Comparison of ENCODE assay signal across 1 cellular context in genomic region chr19:2820112-2820702, GRCh38.
TF ChIP-seq lines count a peak whose summit lies in the region.

No MANE protein-coding gene starts in this region.

TF ChIP-seq in GM12878, 131 proteins besides CTCF, POLR2A, EP300 and RAD21:
- TF ChIP-seq SKIL (IDR thresholded peaks at IDR 0.05; ENCODE audit: low read depth, poor library complexity, severe bottlenecking) (no peak), GATAD2B (conservative IDR thresholded peaks at IDR 0.05; ENCODE audit: low read depth) (peak; percentile 62)
